In the genomic region with DNA sequence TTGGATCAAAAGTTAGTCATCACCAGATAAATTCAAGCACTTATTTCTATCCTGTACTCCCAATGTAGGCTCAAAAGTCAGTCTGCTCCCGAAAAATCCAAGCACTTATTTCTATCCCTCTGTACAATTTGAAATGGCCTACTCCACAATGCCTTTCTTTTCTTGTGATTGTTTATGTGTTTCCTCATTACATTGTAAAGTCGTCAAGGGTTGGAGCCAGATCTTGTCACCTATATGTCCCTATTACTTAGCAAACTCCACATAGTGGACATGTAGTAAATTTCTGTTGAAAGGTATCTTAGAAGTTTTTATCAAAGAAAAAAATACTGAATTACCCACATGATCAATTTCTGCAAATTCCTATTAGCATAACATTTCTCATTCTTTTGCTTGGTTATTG, we compare ENCODE assay signal across 26 cellular contexts.
"Had no signal": no experiment of that assay in that cellular context is flagged by ENCODE, and none has a peak within 500 bp of the region (broad histone marks: within the 10 kb centered on the region; RNA-seq: fewer than 3 reads in every experiment).

No MANE protein-coding gene starts in this region.

- H3K27me3 Mint-ChIP-seq: naive thymus-derived CD8-positive, alpha-beta T cell; stimulated activated memory B cell treated with anti-CD40 and anti-IgM and Interleukin-4, amounts not matched to agents 10 μg/mL and 1 μg/mL and 100 μg/mL, for 72 hours; stimulated activated naive CD8-positive, alpha-beta T cell treated with anti-CD3 and anti-CD28 coated beads, Interleukin-15, amount 100 ng/mL, for 72 hours had no signal

- H3K9me3 Mint-ChIP-seq: mesothelial cell of epicardium; nephron; neural crest cell; stimulated activated memory B cell treated with anti-CD40 and anti-IgM and Interleukin-4, amounts not matched to agents 10 μg/mL and 1 μg/mL and 100 μg/mL, for 72 hours; stimulated activated naive CD8-positive, alpha-beta T cell treated with anti-CD3 and anti-CD28 coated beads, Interleukin-15, amount 100 ng/mL, for 72 hours had no signal

- H3K9me3 ChIP-seq: left lung, pancreas, prostate gland, right lobe of liver, tibial nerve, upper lobe of left lung had no signal

- H3K27ac ChIP-seq: left lung, pancreas, prostate gland, right lobe of liver, tibial nerve, upper lobe of left lung had no signal

- H3K4me1 ChIP-seq: prostate gland had no signal

- H3K27ac Mint-ChIP-seq: nephron; stimulated activated memory B cell treated with anti-CD40 and anti-IgM and Interleukin-4, amounts not matched to agents 10 μg/mL and 1 μg/mL and 100 μg/mL, for 72 hours; stimulated activated naive CD8-positive, alpha-beta T cell treated with anti-CD3 and anti-CD28 coated beads, Interleukin-15, amount 100 ng/mL, for 72 hours had no signal

- H3K4me3 Mint-ChIP-seq: mesothelial cell of epicardium; naive thymus-derived CD8-positive, alpha-beta T cell; nephron; neural crest cell; stimulated activated memory B cell treated with anti-CD40 and anti-IgM and Interleukin-4, amounts not matched to agents 10 μg/mL and 1 μg/mL and 100 μg/mL, for 72 hours; stimulated activated naive CD8-positive, alpha-beta T cell treated with anti-CD3 and anti-CD28 coated beads, Interleukin-15, amount 100 ng/mL, for 72 hours had no signal

- H3K27me3 ChIP-seq: left lung, pancreas, right lobe of liver, tibial nerve, upper lobe of left lung had no signal

- H3K36me3 ChIP-seq: prostate gland had no signal

- DNase-seq: hippocampal formation; kidney glomerular epithelial cell; left cardiac atrium; left lung; mesendoderm; naive thymus-derived CD8-positive, alpha-beta T cell; nucleus accumbens; pancreas; posterior cingulate gyrus; right lobe of liver; stimulated activated CD4-positive, alpha-beta T cell treated with anti-CD3 and anti-CD28 coated beads, Interleukin-1b, Interleukin-23, amount 100 ng/mL, for 48 hours; stimulated activated CD4-positive, alpha-beta T cell treated with anti-CD3 and anti-CD28 coated beads, Interleukin-2, amount 100 ng/mL, for 48 hours; stimulated activated CD4-positive, alpha-beta T cell treated with anti-CD3 and anti-CD28 coated beads, Interleukin-4, amount 100 ng/mL, for 4 hours; stimulated activated CD8-positive, alpha-beta memory T cell treated with anti-CD3 and anti-CD28 coated beads, Interleukin-4, amount 100 ng/mL, for 48 hours; stimulated activated naive CD4-positive, alpha-beta T cell treated with Interleukin-2 at 50 U/mL for 16 hours; stimulated activated naive CD8-positive, alpha-beta T cell treated with anti-CD3 and anti-CD28 coated beads, Interleukin-15, amount 100 ng/mL, for 72 hours; substantia nigra; upper lobe of left lung had no signal

- H3K4me1 Mint-ChIP-seq: nephron; neural crest cell; stimulated activated memory B cell treated with anti-CD40 and anti-IgM and Interleukin-4, amounts not matched to agents 10 μg/mL and 1 μg/mL and 100 μg/mL, for 72 hours; stimulated activated naive CD8-positive, alpha-beta T cell treated with anti-CD3 and anti-CD28 coated beads, Interleukin-15, amount 100 ng/mL, for 72 hours had no signal

- H3K4me3 ChIP-seq: left lung, lung, pancreas, prostate gland, right lobe of liver, smooth muscle cell, tibial nerve, upper lobe of left lung had no signal

- ATAC-seq: naive thymus-derived CD8-positive, alpha-beta T cell; pancreas; stimulated activated memory B cell treated with anti-CD40 and anti-IgM and Interleukin-4, amounts not matched to agents 10 μg/mL and 1 μg/mL and 100 μg/mL, for 72 hours; stimulated activated naive CD8-positive, alpha-beta T cell treated with anti-CD3 and anti-CD28 coated beads, Interleukin-15, amount 100 ng/mL, for 72 hours had no signal
